8 cellular contexts compared by ENCODE assay signal in the genomic region with DNA sequence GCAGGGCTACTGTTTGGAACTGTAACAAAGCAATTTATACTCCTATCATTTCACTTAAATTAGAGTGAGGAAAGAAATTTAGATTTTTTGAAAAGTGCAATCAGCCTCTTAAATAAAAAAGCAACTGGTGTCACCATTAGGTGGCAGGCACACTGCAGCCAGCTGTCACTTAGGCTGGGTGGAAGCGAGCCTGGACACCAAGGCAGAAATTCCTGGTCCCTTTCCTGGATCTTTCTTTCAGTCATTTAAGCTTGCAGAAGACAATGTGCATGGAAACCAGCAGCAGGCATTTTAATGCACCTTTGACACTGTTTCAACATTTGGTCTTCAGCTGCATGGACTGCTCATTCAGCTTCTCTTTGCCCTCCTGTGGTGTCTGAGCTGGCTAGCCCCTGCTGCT.
DNase-seq lines count a peak whose midpoint lies in the region; ATAC-seq and TF ChIP-seq lines count a peak whose summit lies in the region.
"Had no signal": no experiment of that assay in that cellular context is flagged by ENCODE, and none has a peak within 500 bp of the region (broad histone marks: within the 10 kb centered on the region; RNA-seq: fewer than 3 reads in every experiment).

No MANE protein-coding gene starts in this region.

- DNase-seq in NCI-H146 (lab: John Stamatoyannopoulos, UW) (peak; percentile 91), endothelial cell (ENCODE audit: low spot score) (peak; percentile 8), osteocyte (ENCODE audit: extremely low spot score, unreplicated experiment) (no peak), amniotic stem cell (lab: John Stamatoyannopoulos, UW) (no peak)
- no peak for DNase-seq in stimulated activated naive CD8-positive, alpha-beta T cell treated with anti-CD3 and anti-CD28 coated beads, Interleukin-15, amount 100 ng/mL, for 72 hours

- peaks cover 2% of the 10 kb centered on the region for H3K27me3 Mint-ChIP-seq in endothelial cell (ENCODE audit: unreplicated experiment)
- peaks cover 5% of the 10 kb centered on the region for H3K27me3 Mint-ChIP-seq in osteocyte (ENCODE audit: unreplicated experiment)
- H3K27me3 Mint-ChIP-seq in stimulated activated naive CD8-positive, alpha-beta T cell treated with anti-CD3 and anti-CD28 coated beads, Interleukin-15, amount 100 ng/mL, for 72 hours: no peaks in the 10 kb centered on the region
- H3K27me3 Mint-ChIP-seq: central memory CD8-positive, alpha-beta T cell had no signal

- H3K27ac Mint-ChIP-seq in endothelial cell (ENCODE audit: unreplicated experiment) (no peak overlapping the region), osteocyte (ENCODE audit: unreplicated experiment) (no peak overlapping the region)
- H3K27ac Mint-ChIP-seq in stimulated activated naive CD8-positive, alpha-beta T cell treated with anti-CD3 and anti-CD28 coated beads, Interleukin-15, amount 100 ng/mL, for 72 hours: no peak overlapping the region

- no peak overlapping the region for H3K4me3 Mint-ChIP-seq in endothelial cell (ENCODE audit: unreplicated experiment)
- no peak overlapping the region for H3K4me3 Mint-ChIP-seq in osteocyte (ENCODE audit: unreplicated experiment)
- no peak overlapping the region for H3K4me3 Mint-ChIP-seq in stimulated activated naive CD8-positive, alpha-beta T cell treated with anti-CD3 and anti-CD28 coated beads, Interleukin-15, amount 100 ng/mL, for 72 hours
- H3K4me3 Mint-ChIP-seq: central memory CD8-positive, alpha-beta T cell had no signal

- H3K9me3 Mint-ChIP-seq in endothelial cell (ENCODE audit: unreplicated experiment): no peaks in the 10 kb centered on the region
- peaks cover 4% of the 10 kb centered on the region for H3K9me3 Mint-ChIP-seq in osteocyte (ENCODE audit: unreplicated experiment)
- peaks cover 0 to 26% of the 10 kb centered on the region in 2 donors for H3K9me3 Mint-ChIP-seq in stimulated activated naive CD8-positive, alpha-beta T cell treated with anti-CD3 and anti-CD28 coated beads, Interleukin-15, amount 100 ng/mL, for 72 hours

- H3K4me1 Mint-ChIP-seq in endothelial cell (ENCODE audit: unreplicated experiment): peaks cover 3% of the 10 kb centered on the region
- H3K4me1 Mint-ChIP-seq in osteocyte (ENCODE audit: unreplicated experiment): no peaks in the 10 kb centered on the region
- H3K4me1 Mint-ChIP-seq in stimulated activated naive CD8-positive, alpha-beta T cell treated with anti-CD3 and anti-CD28 coated beads, Interleukin-15, amount 100 ng/mL, for 72 hours: no peaks in the 10 kb centered on the region
- H3K4me1 Mint-ChIP-seq: central memory CD8-positive, alpha-beta T cell had no signal

- TF ChIP-seq CTCF in GM12873 (IDR thresholded peaks at IDR 0.05; ENCODE audit: insufficient read depth, low read depth, low read length, missing control alignments) (peak; percentile 50), endothelial cell (IDR thresholded peaks at IDR 0.05; ENCODE audit: unreplicated experiment) (peak; percentile 32), osteocyte (IDR thresholded peaks at IDR 0.05) (peak; percentile 41)

- no peak for ATAC-seq in HG03460 (IDR thresholded peaks at IDR 0.05; ENCODE audit: unreplicated experiment)
- no peak for ATAC-seq in stimulated activated naive CD8-positive, alpha-beta T cell treated with anti-CD3 and anti-CD28 coated beads, Interleukin-15, amount 100 ng/mL, for 72 hours

- H3K36me3 Mint-ChIP-seq in endothelial cell (ENCODE audit: low read depth, unreplicated experiment) (no peaks in the 10 kb centered on the region), osteocyte (ENCODE audit: unreplicated experiment) (no peaks in the 10 kb centered on the region)

Comparison
In these comparisons a context has a peak if more than half of its experiments do, and no peak if none do; other contexts are left out.
1. DNase-seq: peak in NCI-H146 (single experiment) and endothelial cell (single experiment); none in osteocyte (single experiment), amniotic stem cell (single experiment) and stimulated activated naive CD8-positive, alpha-beta T cell treated with anti-CD3 and anti-CD28 coated beads, Interleukin-15, amount 100 ng/mL, for 72 hours (0 of 2).
2. Peak in every context shown above with its lines, with median percentiles within 50 percentile points of each other: CTCF ChIP-seq.